ENCODE assay signal across 14 cellular contexts in the genomic region with DNA sequence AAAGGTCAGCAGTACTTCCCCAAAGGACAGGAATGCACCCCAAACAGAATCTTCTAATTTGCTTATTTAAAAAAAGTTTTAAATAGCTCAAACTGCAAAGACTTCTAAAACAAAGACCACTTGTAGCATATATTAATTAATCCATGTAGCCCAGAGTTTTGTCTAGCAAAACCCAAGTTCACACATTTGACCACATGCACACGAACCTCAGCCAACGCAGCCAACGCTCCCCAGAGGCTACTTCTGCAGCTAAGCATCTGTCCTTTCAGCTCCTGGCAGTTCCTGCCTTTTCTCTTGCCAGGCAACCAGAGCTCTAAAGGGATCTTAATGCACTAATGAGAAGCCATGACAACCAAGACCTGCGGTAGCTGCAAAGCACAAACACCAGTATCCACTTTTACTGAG.
DNase-seq lines count a peak whose midpoint lies in the region; ATAC-seq and TF ChIP-seq lines count a peak whose summit lies in the region.
"Had no signal": no experiment of that assay in that cellular context is flagged by ENCODE, and none has a peak within 500 bp of the region (broad histone marks: within the 10 kb centered on the region; RNA-seq: fewer than 3 reads in every experiment).

No MANE protein-coding gene starts in this region.

- peaks cover 0 to 17% (median 7%) of the 10 kb centered on the region in 9 donors for H3K9me3 Mint-ChIP-seq in naive thymus-derived CD8-positive, alpha-beta T cell

- H3K4me1 ChIP-seq in SK-N-SH (ENCODE audit: control insufficient read depth in 1 of 2, insufficient read depth in 2 of 2, low read depth in 1 of 2, low read length in 1 of 2) (peaks cover 0 to 4% of the 10 kb centered on the region in 2 experiments; a peak in 2 of 4 replicates), cardiac muscle cell (ENCODE audit: low read depth) (peaks cover 12% of the 10 kb centered on the region), gastrocnemius medialis (peaks cover 30 to 33% of the 10 kb centered on the region in 2 donors)

- TF ChIP-seq RAD21 in SK-N-SH (IDR thresholded peaks at IDR 0.05; ENCODE audit: low read length): peak; percentile 41; the same call in 1 of the 2 replicates

- H3K36me3 Mint-ChIP-seq in naive thymus-derived CD8-positive, alpha-beta T cell: peaks cover 10 to 14% (median 11%) of the 10 kb centered on the region in 3 donors

- H3K27ac Mint-ChIP-seq in naive thymus-derived CD8-positive, alpha-beta T cell: no peak overlapping the region
- H3K27ac Mint-ChIP-seq: activated naive CD8-positive, alpha-beta T cell treated with anti-CD3 and anti-CD28 coated beads, Interleukin-2, amount 10 ng/mL, durations not matched to agents 7 days and 5 days; memory B cell had no signal

- ATAC-seq in SK-N-SH treated with all-trans-retinoic acid at 6 μM for 48 hours (no peak; the same call in 2 of the 3 replicates), gastrocnemius medialis (peak; percentile 44 to 73), HG02973 (IDR thresholded peaks at IDR 0.05; ENCODE audit: unreplicated experiment) (no peak)
- no peak for ATAC-seq in naive thymus-derived CD8-positive, alpha-beta T cell
- ATAC-seq: Panc1 had no signal

- no peak overlapping the region for H2AFZ ChIP-seq in SK-N-SH (ENCODE audit: low read depth)

- CTCF ChIA-PET in SK-N-SH (lab: Yijun Ruan, JAX): interaction anchor here (0.9 to 8.2 kb wide), 16 partner anchors 10 to 752 kb away, joined by 3 to 75 read pairs (median 12); no protein-coding TSS in a partner anchor

- POLR2A ChIA-PET in SK-N-SH (lab: Yijun Ruan, JAX): interaction anchor here (1.0 to 1.7 kb wide), 3 partner anchors 25 to 121 kb away, joined by 3 to 5 read pairs (median 4); a partner anchor contains a TSS
- POLR2A ChIA-PET in naive thymus-derived CD8-positive, alpha-beta T cell (lab: Charles Lee): no interaction called here

- no peaks in the 10 kb centered on the region for H3K27me3 ChIP-seq in SK-N-SH (ENCODE audit: insufficient read depth)
- H3K27me3 ChIP-seq in cardiac muscle cell: no peaks in the 10 kb centered on the region
- H3K27me3 ChIP-seq in gastrocnemius medialis: no peaks in the 10 kb centered on the region
- H3K27me3 ChIP-seq: thyroid gland had no signal

- no peak overlapping the region for H3K4me2 ChIP-seq in SK-N-SH

- H3K4me3 Mint-ChIP-seq in naive thymus-derived CD8-positive, alpha-beta T cell: no peak overlapping the region
- H3K4me3 Mint-ChIP-seq: activated naive CD8-positive, alpha-beta T cell treated with anti-CD3 and anti-CD28 coated beads, Interleukin-2, amount 10 ng/mL, durations not matched to agents 7 days and 5 days; memory B cell had no signal

- H3K36me3 ChIP-seq in SK-N-SH (replicated peaks in 1 of 2; ENCODE audit: control insufficient read depth in 1 of 2, insufficient read depth in 2 of 2, low read length in 1 of 2) (peaks cover 0 to 10% of the 10 kb centered on the region in 2 experiments), cardiac muscle cell (no peaks in the 10 kb centered on the region), gastrocnemius medialis (no peaks in the 10 kb centered on the region)
- H3K36me3 ChIP-seq: thyroid gland had no signal

- no peak overlapping the region for H3K9ac ChIP-seq in SK-N-SH

- H4K20me1 ChIP-seq in SK-N-SH (ENCODE audit: insufficient read depth): 0 out of 2 replicates have a peak, but pooled peaks cover 6% of the 10 kb centered on the region

- H3K9me2 ChIP-seq in SK-N-SH: no peaks in the 10 kb centered on the region

- H3K27me3 Mint-ChIP-seq in naive thymus-derived CD8-positive, alpha-beta T cell: no peaks in the 10 kb centered on the region
- H3K27me3 Mint-ChIP-seq: activated naive CD8-positive, alpha-beta T cell treated with anti-CD3 and anti-CD28 coated beads, Interleukin-2, amount 10 ng/mL, durations not matched to agents 7 days and 5 days; memory B cell had no signal

- intact Hi-C loops in gastrocnemius medialis (cut with DNase I; ENCODE audit: low total_unique reads): loop anchor here (10.0 kb wide), 1 partner anchor 263 kb away; no protein-coding TSS in a partner anchor

- no peak for TF ChIP-seq CTCF in SK-N-SH (IDR thresholded peaks at IDR 0.05)
- no peak for TF ChIP-seq CTCF in cardiac muscle cell (IDR thresholded peaks at IDR 0.05; ENCODE audit: low read depth, low read length)
- no peak for TF ChIP-seq CTCF in gastrocnemius medialis (IDR thresholded peaks at IDR 0.05 in 4 of 5, conservative IDR thresholded peaks at IDR 0.05 in 1 of 5)

- DNase-seq in SK-N-SH: peak; percentile 70
- DNase-seq in NCI-H69 (lab: John Stamatoyannopoulos, UW): peak; percentile 75
- DNase-seq in cardiac muscle cell (ENCODE audit: low read depth in 1 of 2, low spot score in 1 of 2): peak in 1 of 2 donors; percentile 46
- DNase-seq in gastrocnemius medialis: peak; percentile 24 to 47
- DNase-seq in naive thymus-derived CD8-positive, alpha-beta T cell: no peak
- DNase-seq in epidermal melanocyte (ENCODE audit: insufficient read length, low spot score): no peak
- DNase-seq: ACHN; activated naive CD8-positive, alpha-beta T cell treated with anti-CD3 and anti-CD28 coated beads, Interleukin-2, amount 10 ng/mL, durations not matched to agents 7 days and 5 days; T1000 had no signal

- H3K27ac ChIP-seq in SK-N-SH (ENCODE audit: low read depth in 2 of 2, low read length in 1 of 2) (peak overlapping the region in 1 of 2 experiments; percentile 56; a peak in 1 of 4 replicates), cardiac muscle cell (peak overlapping the region; percentile 64), gastrocnemius medialis (peak overlapping the region in 2 of 4 donors; percentile 2 to 57)
- H3K27ac ChIP-seq: thyroid gland had no signal

- H3K9me3 ChIP-seq in SK-N-SH: no peaks in the 10 kb centered on the region
- no peaks in the 10 kb centered on the region for H3K9me3 ChIP-seq in cardiac muscle cell (ENCODE audit: low read depth)
- H3K9me3 ChIP-seq in gastrocnemius medialis: no peaks in the 10 kb centered on the region
- H3K9me3 ChIP-seq: thyroid gland had no signal

- TF ChIP-seq POLR2A in gastrocnemius medialis (IDR thresholded peaks at IDR 0.05): no peak

- peak in 1 of 2 experiments; percentile 64; a peak in 1 of 4 replicates for TF ChIP-seq EP300 in SK-N-SH (IDR thresholded peaks at IDR 0.05; ENCODE audit: borderline replicate concordance in 1 of 2, low read depth in 1 of 2, low read length in 1 of 2)

- peaks cover 1 to 13% (median 5%) of the 10 kb centered on the region in 4 donors for H3K4me1 Mint-ChIP-seq in naive thymus-derived CD8-positive, alpha-beta T cell

- no peaks in the 10 kb centered on the region for H3F3A ChIP-seq in SK-N-SH (replicated peaks; ENCODE audit: insufficient read depth)

- peaks cover 5% of the 10 kb centered on the region for H3K79me2 ChIP-seq in SK-N-SH (ENCODE audit: insufficient read depth)

- H3K4me3 ChIP-seq in SK-N-SH (ENCODE audit: low read depth in 2 of 2, low read length in 1 of 2): no peak overlapping the region
- no peak overlapping the region for H3K4me3 ChIP-seq in cardiac muscle cell
- H3K4me3 ChIP-seq in gastrocnemius medialis: no peak overlapping the region
- H3K4me3 ChIP-seq: thyroid gland had no signal

- in situ Hi-C loops in gastrocnemius medialis (cut with MboI; ENCODE audit: low sequenced_read_pairs in 4 of 4): loop anchor here in 3 of 4 donors (5.0 to 10.0 kb wide), 2 partner anchors 163 to 166 kb away; no protein-coding TSS in a partner anchor

- WGBS in SK-N-SH (ENCODE audit: low lambda C conversion rate): 74% methylated on average over 4 of the region's 4 CpGs

TF ChIP-seq in SK-N-SH, 30 proteins besides CTCF, POLR2A, EP300 and RAD21 (continues in another document):
- TF ChIP-seq, protein P1, sequence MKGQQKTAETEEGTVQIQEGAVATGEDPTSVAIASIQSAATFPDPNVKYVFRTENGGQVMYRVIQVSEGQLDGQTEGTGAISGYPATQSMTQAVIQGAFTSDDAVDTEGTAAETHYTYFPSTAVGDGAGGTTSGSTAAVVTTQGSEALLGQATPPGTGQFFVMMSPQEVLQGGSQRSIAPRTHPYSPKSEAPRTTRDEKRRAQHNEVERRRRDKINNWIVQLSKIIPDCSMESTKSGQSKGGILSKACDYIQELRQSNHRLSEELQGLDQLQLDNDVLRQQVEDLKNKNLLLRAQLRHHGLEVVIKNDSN (IDR thresholded peaks at IDR 0.05; ENCODE audit: borderline replicate concordance, low read depth): no peak
- TF ChIP-seq JUND (IDR thresholded peaks at IDR 0.05) (no peak), GATA2 (CRISPR knock-in tag; IDR thresholded peaks at IDR 0.05) (no peak), SIN3A (IDR thresholded peaks at IDR 0.05; ENCODE audit: borderline replicate concordance, low read depth, low read length) (no peak), RXRA (IDR thresholded peaks at IDR 0.05; ENCODE audit: borderline replicate concordance, low read depth) (no peak), FOSL2 (IDR thresholded peaks at IDR 0.05; ENCODE audit: borderline replicate concordance, low read depth) (no peak), NFIC (IDR thresholded peaks at IDR 0.05; ENCODE audit: borderline replicate concordance) (no peak)

TF ChIP-seq in SK-N-SH treated with all-trans-retinoic acid at 6 μM for 48 hours, 23 proteins besides CTCF, POLR2A, EP300 and RAD21 (continues in another document):
- no peak for TF ChIP-seq ZFP30 (CRISPR knock-in tag; IDR thresholded peaks at IDR 0.05)
- TF ChIP-seq, protein P2, sequence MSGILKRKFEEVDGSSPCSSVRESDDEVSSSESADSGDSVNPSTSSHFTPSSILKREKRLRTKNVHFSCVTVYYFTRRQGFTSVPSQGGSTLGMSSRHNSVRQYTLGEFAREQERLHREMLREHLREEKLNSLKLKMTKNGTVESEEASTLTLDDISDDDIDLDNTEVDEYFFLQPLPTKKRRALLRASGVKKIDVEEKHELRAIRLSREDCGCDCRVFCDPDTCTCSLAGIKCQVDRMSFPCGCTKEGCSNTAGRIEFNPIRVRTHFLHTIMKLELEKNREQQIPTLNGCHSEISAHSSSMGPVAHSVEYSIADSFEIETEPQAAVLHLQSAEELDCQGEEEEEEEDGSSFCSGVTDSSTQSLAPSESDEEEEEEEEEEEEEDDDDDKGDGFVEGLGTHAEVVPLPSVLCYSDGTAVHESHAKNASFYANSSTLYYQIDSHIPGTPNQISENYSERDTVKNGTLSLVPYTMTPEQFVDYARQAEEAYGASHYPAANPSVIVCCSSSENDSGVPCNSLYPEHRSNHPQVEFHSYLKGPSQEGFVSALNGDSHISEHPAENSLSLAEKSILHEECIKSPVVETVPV (CRISPR knock-in tag; IDR thresholded peaks at IDR 0.05): no peak
- TF ChIP-seq TOX (CRISPR knock-in tag; IDR thresholded peaks at IDR 0.05; ENCODE audit: borderline replicate concordance): no peak

Comparison
In these comparisons a context has a peak if more than half of its experiments do, and no peak if none do; other contexts are left out.
1. DNase-seq: peak in SK-N-SH (single experiment), NCI-H69 (single experiment) and gastrocnemius medialis (2 of 2); none in naive thymus-derived CD8-positive, alpha-beta T cell (0 of 10) and epidermal melanocyte (single experiment).
2. ATAC-seq: peak in gastrocnemius medialis (2 of 2); none in SK-N-SH treated with all-trans-retinoic acid at 6 μM for 48 hours (single experiment), naive thymus-derived CD8-positive, alpha-beta T cell (0 of 2) and HG02973 (single experiment).